In the genomic region with DNA sequence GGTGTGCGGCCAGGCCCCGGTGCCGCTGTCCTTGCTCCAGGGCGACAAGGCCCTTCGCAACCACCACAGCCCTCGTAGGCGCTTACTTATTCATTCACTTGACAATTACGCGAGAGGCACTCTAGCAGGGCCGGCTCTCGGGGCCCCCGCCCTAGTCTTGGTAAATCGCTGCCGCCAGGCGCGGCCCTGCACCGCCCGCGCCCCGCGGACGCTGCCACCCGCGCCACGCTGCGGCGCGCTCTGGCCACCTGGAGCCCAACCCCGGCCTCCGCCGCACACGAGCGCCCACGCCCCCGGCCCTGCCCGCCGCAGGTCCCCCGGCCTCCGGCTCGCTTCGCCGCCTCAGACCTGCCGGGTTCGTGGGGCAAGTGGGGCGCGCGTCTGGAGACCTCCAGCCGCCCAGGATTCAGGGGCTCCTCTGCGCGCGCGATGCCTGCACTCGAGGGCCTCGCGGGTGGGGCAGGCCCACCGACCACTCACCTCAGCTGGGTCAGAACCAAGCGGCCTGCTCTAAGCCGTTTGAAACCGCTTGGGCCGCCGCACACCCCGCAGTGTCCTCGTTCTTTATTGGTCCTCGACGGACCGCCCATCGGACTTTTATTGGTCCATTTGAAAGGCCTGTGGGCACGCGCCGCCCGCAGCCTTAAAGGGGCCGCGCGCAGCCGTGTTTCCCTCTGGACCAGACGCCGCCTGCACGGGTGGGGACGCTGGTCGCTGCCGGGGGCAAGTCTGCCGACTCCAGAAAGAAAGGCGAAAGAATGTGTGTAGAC, we compare ENCODE assay signal across 8 cellular contexts. TPM values are rescaled to one million over a fixed set of nuclear protein-coding genes. Genes with fewer than 3 reads are reported as not detected.
DNase-seq lines count a peak whose midpoint lies in the region; ATAC-seq, FAIRE-seq and TF ChIP-seq lines count a peak whose summit lies in the region.

Gene CKAP5, minus strand, starts transcription at position 541 of the 770 bp plus-strand sequence. CDS start 25,049 bp downstream, outside the sequence.

- peaks cover 47% of the 10 kb centered on the region for H3K79me2 ChIP-seq in HepG2 (ENCODE audit: insufficient read depth, low read length)

- no TSS peak for BruUV-seq in HepG2 (replicated peaks; lab: Mats Ljungman, UMichigan)

- peak within 1 kb of the TSS; percentile 94 for H3K4me2 ChIP-seq in HepG2 (ENCODE audit: low read depth, low read length)

- POLR2A ChIA-PET in HepG2 (lab: Yijun Ruan, JAX), result interaction anchor here (1.2 to 3.4 kb wide), 3 partner anchors 15 to 71 kb away, joined by 3 to 16 read pairs (median 3); no protein-coding TSS in a partner anchor

- peaks cover 5 to 6% of the 10 kb centered on the region in 2 donors for H3K36me3 Mint-ChIP-seq in CD14-positive monocyte

- peak within 1 kb of the TSS; percentile 89 to 95 (median 94) for H3K4me3 ChIP-seq in HepG2 (replicated peaks in 1 of 3; ENCODE audit: insufficient read depth in 1 of 3, low read depth in 2 of 3, low read length in 3 of 3)

- no peak for FAIRE-seq in HepG2 (lab: Jason Lieb, UNC)

- H3K27ac ChIP-seq in HepG2 (ENCODE audit: extremely low read length, insufficient read depth, low read length), result peak within 1 kb of the TSS; percentile 87

- peak; percentile 96 for ATAC-seq in GM19351 (IDR thresholded peaks at IDR 0.05; ENCODE audit: unreplicated experiment)
- ATAC-seq in HG03520 (IDR thresholded peaks at IDR 0.05; ENCODE audit: unreplicated experiment), result peak; percentile 94
- ATAC-seq in HepG2, result peak; percentile 97

- peak; percentile 80 to 84 for TF ChIP-seq POLR2A in HepG2 (IDR thresholded peaks at IDR 0.05; ENCODE audit: insufficient read depth in 1 of 2, low read depth in 2 of 2, low read length in 2 of 2)

- peak within 1 kb of the TSS; percentile 95 for H3K4me3 Mint-ChIP-seq in CD14-positive monocyte

- TF ChIP-seq CTCF in CD14-positive monocyte (IDR thresholded peaks at IDR 0.05) (no peak), HepG2 (CRISPR knock-in tag; IDR thresholded peaks at IDR 0.05) (no peak)

- H2AFZ ChIP-seq in HepG2 (ENCODE audit: low read length), result peak within 1 kb of the TSS; percentile 94

- peak; percentile 86 for DNase-seq in CD14-positive monocyte (ENCODE audit: low spot score)
- peak; percentile 97 for DNase-seq in NCI-H69 (lab: John Stamatoyannopoulos, UW)
- DNase-seq in activated CD4-positive, alpha-beta T cell treated with anti-CD3 and anti-CD28 coated beads, Interleukin-2, amount 50 U/mL, for 48 hours, result peak; percentile 89 to 92
- peak; percentile 78 to 94 for DNase-seq in dermis microvascular lymphatic vessel endothelial cell (ENCODE audit: low read depth in 2 of 2)
- DNase-seq in HepG2 (ENCODE audit: low spot score), result peak; percentile 87
- peak; percentile 81 to 86 for DNase-seq in stimulated activated CD4-positive, alpha-beta T cell treated with anti-CD3 and anti-CD28 coated beads, Interleukin-2, amount 100 ng/mL, for 48 hours

- intact Hi-C loops in CD14-positive monocyte (cut with micrococcal nuclease) (no loop called here), HepG2 (cut with micrococcal nuclease; ENCODE audit: unreplicated experiment) (loop anchor here (1.0 kb wide), 1 partner anchor 20 kb away; no protein-coding TSS in a partner anchor)

- H3K36me3 ChIP-seq in HepG2 (replicated peaks in 1 of 2; ENCODE audit: control insufficient read depth in 1 of 2, insufficient read depth in 2 of 2, low read length in 2 of 2), result peaks cover 0 to 7% of the 10 kb centered on the region in 2 experiments; a peak in 1 of 5 replicates

- no peaks in the 10 kb centered on the region for H3K27me3 ChIP-seq in HepG2 (ENCODE audit: control insufficient read depth in 1 of 2, insufficient read depth in 2 of 2, low read length in 2 of 2)

- peaks cover 30% of the 10 kb centered on the region for H3K4me1 ChIP-seq in HepG2 (ENCODE audit: insufficient read depth, low read length)

- H4K20me1 ChIP-seq in HepG2 (ENCODE audit: insufficient read depth, low read length), result no peaks in the 10 kb centered on the region; the same call in 1 of the 2 replicates

- H3K4me1 Mint-ChIP-seq in CD14-positive monocyte, result peaks cover 29% of the 10 kb centered on the region

- H3K9me3 Mint-ChIP-seq in CD14-positive monocyte, result no peaks in the 10 kb centered on the region

- H3K27me3 Mint-ChIP-seq in CD14-positive monocyte (ENCODE audit: low read depth in 3 of 3), result peaks cover 0 to 2% (median 2%) of the 10 kb centered on the region in 3 donors

- in situ Hi-C loops in HepG2 (cut with HindIII; ENCODE audit: extremely low pct_ligation_motif_present, low pct_unique_long_range_greater_than_20kb), result no loop called here

- peak within 1 kb of the TSS; percentile 91 for H3K9ac ChIP-seq in HepG2 (ENCODE audit: insufficient read depth, low read depth, low read length)

- WGBS in HepG2 (ENCODE audit: low lambda C conversion rate), result 2% methylated on average over 22 of the region's 83 CpGs

- peaks cover 4% of the 10 kb centered on the region for H3K9me3 ChIP-seq in HepG2 (ENCODE audit: low read length)

- H3K27ac Mint-ChIP-seq in CD14-positive monocyte, result peak within 1 kb of the TSS; percentile 78 to 95 (median 89)

- CTCF ChIA-PET in HepG2 (lab: Yijun Ruan, JAX; ENCODE audit: low intra/inter-chr PET ratio, low total read pairs), result no interaction called here

- no peak; the same call in 1 of the 2 replicates for TF ChIP-seq RAD21 in HepG2 (CRISPR knock-in tag; IDR thresholded peaks at IDR 0.05)

- TF ChIP-seq EP300 in HepG2 (IDR thresholded peaks at IDR 0.05; ENCODE audit: low read depth in 2 of 2, low read length in 2 of 2) (0 out of 4 replicates have a peak, but pooled peaks of 1 of the 2 experiments have one; percentile 16), HepG2 (CRISPR knock-in tag; IDR thresholded peaks at IDR 0.05; ENCODE audit: borderline replicate concordance) (no peak)

TF ChIP-seq in HepG2, 621 proteins besides CTCF, POLR2A, EP300 and RAD21 (continues in another document):
- TF ChIP-seq, protein P1, sequence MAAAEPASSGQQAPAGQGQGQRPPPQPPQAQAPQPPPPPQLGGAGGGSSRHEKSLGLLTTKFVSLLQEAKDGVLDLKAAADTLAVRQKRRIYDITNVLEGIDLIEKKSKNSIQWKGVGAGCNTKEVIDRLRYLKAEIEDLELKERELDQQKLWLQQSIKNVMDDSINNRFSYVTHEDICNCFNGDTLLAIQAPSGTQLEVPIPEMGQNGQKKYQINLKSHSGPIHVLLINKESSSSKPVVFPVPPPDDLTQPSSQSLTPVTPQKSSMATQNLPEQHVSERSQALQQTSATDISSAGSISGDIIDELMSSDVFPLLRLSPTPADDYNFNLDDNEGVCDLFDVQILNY (CRISPR knock-in tag; conservative IDR thresholded peaks at IDR 0.05), result peak; percentile 97
- TF ChIP-seq ZNF572 (CRISPR knock-in tag; IDR thresholded peaks at IDR 0.05), result no peak
- no peak; the same call in 1 of the 2 replicates for TF ChIP-seq ZNF740 (CRISPR knock-in tag; IDR thresholded peaks at IDR 0.05)

RNA-seq across cellular contexts. Expression of gene CKAP5, which starts in this region (rescaled TPM):
- polyA plus RNA-seq in CD14-positive monocyte (10 to 100 TPM in 1 of 2 donors, 1 to 10 TPM in 1; 6.4 to 10.2 TPM), HepG2 (2011; rRNA removed) (62.2 and 79.2 TPM in 2 replicates)
- total RNA-seq in dermis microvascular lymphatic vessel endothelial cell (47.4 and 61.4 TPM in 2 replicates), HepG2 (2016; rRNA removed; fragmentation: Illumina TruSeq; extraction: Trizol) (103 and 220 TPM in 2 replicates)
- 17.7 and 27.7 TPM in 2 replicates for total RNA-seq in HepG2 (2016; cell fraction: cytosol; rRNA removed; fragmentation: Illumina TruSeq; extraction: Trizol; ENCODE audit: low read depth)
- total RNA-seq in HepG2 (2016; cell fraction: insoluble cytoplasmic fraction; rRNA removed; fragmentation: Illumina TruSeq; extraction: Trizol), result 96.4 and 197 TPM in 2 replicates
- 23.9 and 25.7 TPM in 2 replicates for total RNA-seq in HepG2 (2016; cell fraction: membrane; rRNA removed; fragmentation: Illumina TruSeq; extraction: Trizol)
- 105 and 113 TPM in 2 replicates for total RNA-seq in HepG2 (2016; cell fraction: nucleus; rRNA removed; fragmentation: Illumina TruSeq; extraction: Trizol)
- polyA plus RNA-seq in HepG2 (2011; cell fraction: cytosol; rRNA removed), result 29.6 and 40.2 TPM in 2 replicates
- 22.5 and 23.1 TPM in 2 replicates for polyA plus RNA-seq in HepG2 (2011; cell fraction: nucleus; rRNA removed)
- polyA plus RNA-seq in HepG2 (2012), result 48.6 and 67.9 TPM in 2 replicates
- 4.5 and 4.6 TPM in 2 replicates for polyA plus RNA-seq in HepG2 (2016; cell fraction: cytosol; fragmentation: Illumina TruSeq; extraction: Trizol; ENCODE audit: low read depth)
- polyA plus RNA-seq in HepG2 (2016; cell fraction: insoluble cytoplasmic fraction; fragmentation: Illumina TruSeq; extraction: Trizol; ENCODE audit: low read depth), result 103 and 105 TPM in 2 replicates
- 5.9 and 6.6 TPM in 2 replicates for polyA plus RNA-seq in HepG2 (2016; cell fraction: membrane; fragmentation: Illumina TruSeq; extraction: Trizol; ENCODE audit: low read depth)
- 57.7 and 71.8 TPM in 2 replicates for polyA plus RNA-seq in HepG2 (2016; cell fraction: nucleus; fragmentation: Illumina TruSeq; extraction: Trizol; ENCODE audit: insufficient read depth, low read depth)
- polyA minus RNA-seq in HepG2 (2011; rRNA and poly(A)+ RNA removed; ENCODE audit: low replicate concordance), result 75.1 and 214 TPM in 2 replicates
- polyA minus RNA-seq in HepG2 (2011; cell fraction: cytosol; rRNA and poly(A)+ RNA removed), result 77.4 and 93.6 TPM in 2 replicates
- 70.8 and 97.8 TPM in 2 replicates for polyA minus RNA-seq in HepG2 (2011; cell fraction: nucleus; rRNA and poly(A)+ RNA removed)

Comparison
In these comparisons a context has a peak if more than half of its experiments do, and no peak if none do; other contexts are left out.
1. Peak in every context shown above with its lines: DNase-seq, ATAC-seq, H3K4me3 ChIP-seq and H3K27ac ChIP-seq.